8 cellular contexts compared by ENCODE assay signal in the genomic region with DNA sequence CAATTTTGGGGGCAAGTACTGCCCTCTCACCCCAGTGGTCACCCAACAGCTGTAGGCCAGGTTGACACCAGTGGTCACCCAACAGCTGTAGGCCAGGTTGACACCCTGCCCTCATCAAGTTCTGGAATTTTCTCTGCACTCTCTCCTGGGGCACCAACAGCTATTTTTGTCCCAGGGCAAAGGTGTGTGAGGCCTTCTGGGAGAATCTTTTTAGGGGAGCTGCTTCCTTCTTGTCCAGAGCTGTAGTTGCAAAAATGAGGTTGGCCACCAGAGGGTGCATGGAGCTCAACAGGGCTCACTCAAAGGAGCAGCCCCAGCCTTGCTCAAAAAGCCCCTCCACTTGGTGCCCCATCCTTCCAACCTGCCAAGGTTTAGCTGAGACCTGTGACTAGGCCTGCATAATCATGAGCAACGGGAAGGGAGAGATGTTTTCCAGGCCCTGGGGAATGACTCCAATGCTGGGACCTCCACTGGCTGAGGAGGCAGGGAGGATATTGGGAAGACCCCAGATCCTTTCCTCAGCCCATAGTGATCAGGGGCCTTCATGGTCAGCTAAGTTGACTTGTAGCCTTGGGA. TPM values are rescaled to one million over a fixed set of nuclear protein-coding genes. Genes with fewer than 3 reads are reported as not detected.
A peak's percentile ranks its signal among the peaks of the same experiment; 100 is the strongest.
DNase-seq lines count a peak whose midpoint lies in the region; ATAC-seq, FAIRE-seq and TF ChIP-seq lines count a peak whose summit lies in the region.

No MANE protein-coding gene starts in this region.

- FAIRE-seq in RCC 7860 (lab: Jason Lieb, UNC), result no peak

- intact Hi-C loops in activated T-helper 2 cell treated with anti-CD3 and anti-CD28 coated beads, Interferon-gamma antibody, Interleukin-2, Interleukin-4, amounts not matched to agents 10 μg/mL and 5 μg/mL and 100 μg/mL, durations not matched to agents 14 hours and 24 hours and 36 hours (cut with micrococcal nuclease), result loop anchor here (5.0 kb wide), 2 partner anchors 54 to 171 kb away; a partner anchor contains a TSS
- intact Hi-C loops in prostate gland (cut with DNase I), result loop anchor here (5.0 kb wide), 1 partner anchor 139 kb away; no protein-coding TSS in a partner anchor

- H3K9me3 Mint-ChIP-seq in activated T-helper 2 cell treated with anti-CD3 and anti-CD28 coated beads, Interferon-gamma antibody, Interleukin-2, Interleukin-4, amounts not matched to agents 10 μg/mL and 5 μg/mL and 100 μg/mL, durations not matched to agents 14 hours and 24 hours and 36 hours, result peaks cover 7% of the 10 kb centered on the region

- ATAC-seq in GM18511 (IDR thresholded peaks at IDR 0.05; ENCODE audit: unreplicated experiment), result peak; percentile 88
- ATAC-seq in HG03469 (IDR thresholded peaks at IDR 0.05; ENCODE audit: unreplicated experiment), result peak; percentile 64
- peak; percentile 75 for ATAC-seq in gastroesophageal sphincter
- ATAC-seq in HG02588 (IDR thresholded peaks at IDR 0.05; ENCODE audit: unreplicated experiment), result no peak

- H3K36me3 Mint-ChIP-seq in activated T-helper 2 cell treated with anti-CD3 and anti-CD28 coated beads, Interferon-gamma antibody, Interleukin-2, Interleukin-4, amounts not matched to agents 10 μg/mL and 5 μg/mL and 100 μg/mL, durations not matched to agents 14 hours and 24 hours and 36 hours (ENCODE audit: low read depth), result no peaks in the 10 kb centered on the region

- no peak overlapping the region for H3K4me3 ChIP-seq in gastroesophageal sphincter
- H3K4me3 ChIP-seq in prostate gland, result no peak overlapping the region

- H3K4me3 Mint-ChIP-seq in activated T-helper 2 cell treated with anti-CD3 and anti-CD28 coated beads, Interferon-gamma antibody, Interleukin-2, Interleukin-4, amounts not matched to agents 10 μg/mL and 5 μg/mL and 100 μg/mL, durations not matched to agents 14 hours and 24 hours and 36 hours (ENCODE audit: low read depth), result no peak overlapping the region

- H3K4me1 Mint-ChIP-seq in activated T-helper 2 cell treated with anti-CD3 and anti-CD28 coated beads, Interferon-gamma antibody, Interleukin-2, Interleukin-4, amounts not matched to agents 10 μg/mL and 5 μg/mL and 100 μg/mL, durations not matched to agents 14 hours and 24 hours and 36 hours (ENCODE audit: low read depth), result peaks cover 9% of the 10 kb centered on the region

- TF ChIP-seq CTCF in gastroesophageal sphincter (IDR thresholded peaks at IDR 0.05) (peak; percentile 74 to 90 (median 85)), prostate gland (IDR thresholded peaks at IDR 0.05) (peak; percentile 61 to 81 (median 72))

- H3K27me3 ChIP-seq in gastroesophageal sphincter, result no peaks in the 10 kb centered on the region
- H3K27me3 ChIP-seq in prostate gland (replicated peaks; ENCODE audit: insufficient read depth), result no peaks in the 10 kb centered on the region

- no peak overlapping the region for H3K27ac Mint-ChIP-seq in activated T-helper 2 cell treated with anti-CD3 and anti-CD28 coated beads, Interferon-gamma antibody, Interleukin-2, Interleukin-4, amounts not matched to agents 10 μg/mL and 5 μg/mL and 100 μg/mL, durations not matched to agents 14 hours and 24 hours and 36 hours

- no peaks in the 10 kb centered on the region for H3K36me3 ChIP-seq in gastroesophageal sphincter
- no peaks in the 10 kb centered on the region for H3K36me3 ChIP-seq in prostate gland

- peaks cover 9% of the 10 kb centered on the region for H3K27me3 Mint-ChIP-seq in activated T-helper 2 cell treated with anti-CD3 and anti-CD28 coated beads, Interferon-gamma antibody, Interleukin-2, Interleukin-4, amounts not matched to agents 10 μg/mL and 5 μg/mL and 100 μg/mL, durations not matched to agents 14 hours and 24 hours and 36 hours (ENCODE audit: low read depth)

- H3K27ac ChIP-seq in gastroesophageal sphincter (no peak overlapping the region), prostate gland (no peak overlapping the region)

- peaks cover 0 to under 1% (median 0%) of the 10 kb centered on the region in 3 donors for H3K9me3 ChIP-seq in gastroesophageal sphincter
- H3K9me3 ChIP-seq in prostate gland, result no peaks in the 10 kb centered on the region

- DNase-seq in AG08395 (ENCODE audit: low spot score) (peak; percentile 69), RCC 7860 (ENCODE audit: low spot score) (peak; percentile 53), prostate gland (ENCODE audit: low spot score) (peak; percentile 67)
- peak; percentile 61 for DNase-seq in activated T-helper 2 cell treated with anti-CD3 and anti-CD28 coated beads, Interferon-gamma antibody, Interleukin-2, Interleukin-4, amounts not matched to agents 10 μg/mL and 5 μg/mL and 100 μg/mL, durations not matched to agents 14 hours and 24 hours and 36 hours (ENCODE audit: low spot score)

- no peak for TF ChIP-seq EP300 in gastroesophageal sphincter (IDR thresholded peaks at IDR 0.05)

- TF ChIP-seq POLR2A in gastroesophageal sphincter (IDR thresholded peaks at IDR 0.05), result no peak
- no peak for TF ChIP-seq POLR2A in prostate gland (IDR thresholded peaks at IDR 0.05)

- WGBS in gastroesophageal sphincter (ENCODE audit: low coverage in 1 of 2), 2 donors, result 40% methylated on average over 1 of the region's 1 CpG; no CpG with 5 or more reads in 1 of the 2 donors
- 30% methylated on average over 1 of the region's 1 CpG for WGBS in prostate gland

- H3K4me1 ChIP-seq in gastroesophageal sphincter (no peaks in the 10 kb centered on the region), prostate gland (replicated peaks) (no peaks in the 10 kb centered on the region)

RNA-seq across cellular contexts. Expression of a gene that starts 10.6 kb away (rescaled TPM):
- 44.9 and 47.0 TPM in 2 replicates for total RNA-seq in activated T-helper 2 cell treated with anti-CD3 and anti-CD28 coated beads, Interferon-gamma antibody, Interleukin-2, Interleukin-4, amounts not matched to agents 10 μg/mL and 5 μg/mL and 100 μg/mL, durations not matched to agents 14 hours and 24 hours and 36 hours
- total RNA-seq in gastroesophageal sphincter (10 to 100 TPM; 32.8 to 48.7 (median 37.6) TPM), prostate gland (10 to 100 TPM; 16.8 to 18.0 TPM)

RNA-seq across cellular contexts. Expression of a gene that starts 19.2 kb away (rescaled TPM):
- 1.2 and 2.0 TPM in 2 replicates for total RNA-seq in activated T-helper 2 cell treated with anti-CD3 and anti-CD28 coated beads, Interferon-gamma antibody, Interleukin-2, Interleukin-4, amounts not matched to agents 10 μg/mL and 5 μg/mL and 100 μg/mL, durations not matched to agents 14 hours and 24 hours and 36 hours
- total RNA-seq in gastroesophageal sphincter, result 100 to 1,000 TPM in 1 of 4 donors, 10 to 100 TPM in 3; 75.0 to 200 (median 92.7) TPM
- 10 to 100 TPM; 35.9 to 50.2 TPM for total RNA-seq in prostate gland

RNA-seq across cellular contexts. Expression of a gene that starts 55.9 kb away (rescaled TPM):
- total RNA-seq in activated T-helper 2 cell treated with anti-CD3 and anti-CD28 coated beads, Interferon-gamma antibody, Interleukin-2, Interleukin-4, amounts not matched to agents 10 μg/mL and 5 μg/mL and 100 μg/mL, durations not matched to agents 14 hours and 24 hours and 36 hours, result 1.7 and 2.3 TPM in 2 replicates
- total RNA-seq in gastroesophageal sphincter (1 to 10 TPM in 1 of 4 donors, under 1 TPM in 3; 0.25 to 1.1 (median 0.61) TPM), prostate gland (1 to 10 TPM; 5.5 to 8.2 TPM)

Comparison
In these comparisons a context has a peak if more than half of its experiments do, and no peak if none do; other contexts are left out.
1. RNA of a gene that starts 19.2 kb away (total RNA-seq): 75.0 to 200 TPM in gastroesophageal sphincter and 35.9 to 50.2 TPM in prostate gland; 1.2 to 2.0 TPM in activated T-helper 2 cell treated with anti-CD3 and anti-CD28 coated beads, Interferon-gamma antibody, Interleukin-2, Interleukin-4, amounts not matched to agents 10 μg/mL and 5 μg/mL and 100 μg/mL, durations not matched to agents 14 hours and 24 hours and 36 hours; every median in the first group is over 10 times any median in the second.
2. Peak in every context shown above with its lines, with median percentiles within 50 percentile points of each other: DNase-seq.